ENCODE assay signal across 9 cellular contexts in the genomic region with DNA sequence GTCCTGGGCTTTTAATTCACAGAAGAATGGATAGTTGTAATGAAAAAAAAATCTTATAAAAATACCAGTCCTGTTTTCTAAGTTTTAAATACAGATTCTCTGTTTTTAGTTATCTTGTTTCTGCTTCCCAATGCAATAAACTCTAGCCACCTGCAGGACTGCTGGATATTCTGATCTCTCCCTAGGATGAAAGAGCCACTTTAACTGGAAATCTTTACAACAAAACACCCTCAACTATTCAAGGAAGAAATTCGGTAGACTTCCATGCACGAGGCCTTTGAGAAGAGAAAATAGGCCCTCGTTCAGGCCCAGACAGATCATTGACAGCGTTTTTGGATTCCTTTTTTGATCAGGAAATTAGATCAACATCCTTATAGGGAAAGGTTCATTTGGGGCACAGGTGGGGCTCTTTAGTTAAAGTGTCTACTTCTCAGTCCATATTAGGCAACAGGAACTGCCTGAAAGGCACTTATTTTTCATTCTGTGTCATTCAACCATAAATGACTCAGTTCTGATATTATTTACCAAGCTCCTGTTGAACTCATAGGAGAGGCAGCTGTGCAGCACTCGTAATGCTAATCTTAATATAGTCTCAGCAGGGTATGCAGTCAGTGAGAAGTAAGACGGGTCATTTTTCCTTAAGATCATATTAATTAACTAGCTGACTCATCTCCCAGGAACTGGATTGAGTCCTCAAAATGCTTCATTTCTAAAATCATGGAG.
DNase-seq lines count a peak whose midpoint lies in the region; ATAC-seq, FAIRE-seq and TF ChIP-seq lines count a peak whose summit lies in the region.
"Had no signal": no experiment of that assay in that cellular context is flagged by ENCODE, and none has a peak within 500 bp of the region (broad histone marks: within the 10 kb centered on the region; RNA-seq: fewer than 3 reads in every experiment).

No MANE protein-coding gene starts in this region.

- ATAC-seq in WTC11 (no peak), left cardiac atrium (peak; percentile 30 to 88)

- CTCF ChIA-PET in WTC11 (lab: Charles Lee): interaction anchor here (0.6 kb wide), 1 partner anchor 172 kb away, joined by 4 read pairs; no protein-coding TSS in a partner anchor

- intact Hi-C loops in left cardiac atrium (cut with DNase I): no loop called here

- H3K4me3 Mint-ChIP-seq in WTC11: no peak overlapping the region

- peak overlapping the region; percentile 30 for H3K4me3 ChIP-seq in NB4 (ENCODE audit: low read depth, low read length)

- FAIRE-seq in H54 (lab: Jason Lieb, UNC): peak; percentile 92
- FAIRE-seq: endometrium had no signal

- no peaks in the 10 kb centered on the region for H3K36me3 Mint-ChIP-seq in WTC11

- peaks cover 3% of the 10 kb centered on the region for H3K4me1 Mint-ChIP-seq in WTC11

- H3K27me3 Mint-ChIP-seq in WTC11 (ENCODE audit: low read depth): no peaks in the 10 kb centered on the region

- no peak for TF ChIP-seq POLR2A in H54 (IDR thresholded peaks at IDR 0.05; ENCODE audit: low read depth, low read length)
- no peak for TF ChIP-seq POLR2A in NB4 (IDR thresholded peaks at IDR 0.05; ENCODE audit: extremely low read depth, insufficient read length)

- no peaks in the 10 kb centered on the region for H3K9me3 Mint-ChIP-seq in WTC11

- TF ChIP-seq CTCF in NB4 (IDR thresholded peaks at IDR 0.05; ENCODE audit: low read depth, low read length): no peak
- TF ChIP-seq CTCF in WTC11 (IDR thresholded peaks at IDR 0.05): no peak

- peak; percentile 8 for DNase-seq in activated naive CD4-positive, alpha-beta T cell treated with Interleukin-2 at 50 U/mL for 16 hours
- DNase-seq in activated naive CD4-positive, alpha-beta T cell treated with anti-CD3 and anti-CD28 coated beads, Interleukin-2, amount 50 U/mL, for 16 hours: no peak
- no peak for DNase-seq in H54 (ENCODE audit: insufficient read length, low spot score)
- DNase-seq in NB4 (ENCODE audit: low read depth): peak; percentile 79
- no peak for DNase-seq in WTC11 (ENCODE audit: low spot score)
- no peak for DNase-seq in left cardiac atrium
- peak; percentile 86 for DNase-seq in stromal cell of bone marrow (ENCODE audit: low read depth)
- DNase-seq in activated effector memory CD4-positive, alpha-beta T cell treated with Interleukin-2 at 50 U/mL for 16 hours: no peak

- H3K27ac Mint-ChIP-seq in WTC11: peak overlapping the region; percentile 39; the same call in 1 of the 2 replicates

- POLR2A ChIA-PET in WTC11 (lab: Charles Lee): no interaction called here

TF ChIP-seq in WTC11, 78 proteins besides CTCF, POLR2A, EP300 and RAD21:
- TF ChIP-seq SMAD4 (CRISPR knock-in tag; IDR thresholded peaks at IDR 0.05) (no peak), HMGA2 (CRISPR knock-in tag; IDR thresholded peaks at IDR 0.05) (no peak), TEAD1 (CRISPR knock-in tag; IDR thresholded peaks at IDR 0.05) (no peak), ETV6 (CRISPR knock-in tag; IDR thresholded peaks at IDR 0.05) (no peak), IRF2 (CRISPR knock-in tag; IDR thresholded peaks at IDR 0.05; ENCODE audit: borderline replicate concordance, low read depth) (no peak), ZNF281 (CRISPR knock-in tag; IDR thresholded peaks at IDR 0.05) (no peak), ELF4 (CRISPR knock-in tag; IDR thresholded peaks at IDR 0.05; ENCODE audit: low read depth) (no peak), ERG (CRISPR knock-in tag; IDR thresholded peaks at IDR 0.05) (no peak), GRHL2 (CRISPR knock-in tag; IDR thresholded peaks at IDR 0.05; ENCODE audit: insufficient replicate concordance, severe bottlenecking) (no peak)
- TF ChIP-seq, protein P1, sequence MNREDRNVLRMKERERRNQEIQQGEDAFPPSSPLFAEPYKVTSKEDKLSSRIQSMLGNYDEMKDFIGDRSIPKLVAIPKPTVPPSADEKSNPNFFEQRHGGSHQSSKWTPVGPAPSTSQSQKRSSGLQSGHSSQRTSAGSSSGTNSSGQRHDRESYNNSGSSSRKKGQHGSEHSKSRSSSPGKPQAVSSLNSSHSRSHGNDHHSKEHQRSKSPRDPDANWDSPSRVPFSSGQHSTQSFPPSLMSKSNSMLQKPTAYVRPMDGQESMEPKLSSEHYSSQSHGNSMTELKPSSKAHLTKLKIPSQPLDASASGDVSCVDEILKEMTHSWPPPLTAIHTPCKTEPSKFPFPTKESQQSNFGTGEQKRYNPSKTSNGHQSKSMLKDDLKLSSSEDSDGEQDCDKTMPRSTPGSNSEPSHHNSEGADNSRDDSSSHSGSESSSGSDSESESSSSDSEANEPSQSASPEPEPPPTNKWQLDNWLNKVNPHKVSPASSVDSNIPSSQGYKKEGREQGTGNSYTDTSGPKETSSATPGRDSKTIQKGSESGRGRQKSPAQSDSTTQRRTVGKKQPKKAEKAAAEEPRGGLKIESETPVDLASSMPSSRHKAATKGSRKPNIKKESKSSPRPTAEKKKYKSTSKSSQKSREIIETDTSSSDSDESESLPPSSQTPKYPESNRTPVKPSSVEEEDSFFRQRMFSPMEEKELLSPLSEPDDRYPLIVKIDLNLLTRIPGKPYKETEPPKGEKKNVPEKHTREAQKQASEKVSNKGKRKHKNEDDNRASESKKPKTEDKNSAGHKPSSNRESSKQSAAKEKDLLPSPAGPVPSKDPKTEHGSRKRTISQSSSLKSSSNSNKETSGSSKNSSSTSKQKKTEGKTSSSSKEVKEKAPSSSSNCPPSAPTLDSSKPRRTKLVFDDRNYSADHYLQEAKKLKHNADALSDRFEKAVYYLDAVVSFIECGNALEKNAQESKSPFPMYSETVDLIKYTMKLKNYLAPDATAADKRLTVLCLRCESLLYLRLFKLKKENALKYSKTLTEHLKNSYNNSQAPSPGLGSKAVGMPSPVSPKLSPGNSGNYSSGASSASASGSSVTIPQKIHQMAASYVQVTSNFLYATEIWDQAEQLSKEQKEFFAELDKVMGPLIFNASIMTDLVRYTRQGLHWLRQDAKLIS (CRISPR knock-in tag; IDR thresholded peaks at IDR 0.05; ENCODE audit: borderline replicate concordance): no peak
- TF ChIP-seq, protein P2, sequence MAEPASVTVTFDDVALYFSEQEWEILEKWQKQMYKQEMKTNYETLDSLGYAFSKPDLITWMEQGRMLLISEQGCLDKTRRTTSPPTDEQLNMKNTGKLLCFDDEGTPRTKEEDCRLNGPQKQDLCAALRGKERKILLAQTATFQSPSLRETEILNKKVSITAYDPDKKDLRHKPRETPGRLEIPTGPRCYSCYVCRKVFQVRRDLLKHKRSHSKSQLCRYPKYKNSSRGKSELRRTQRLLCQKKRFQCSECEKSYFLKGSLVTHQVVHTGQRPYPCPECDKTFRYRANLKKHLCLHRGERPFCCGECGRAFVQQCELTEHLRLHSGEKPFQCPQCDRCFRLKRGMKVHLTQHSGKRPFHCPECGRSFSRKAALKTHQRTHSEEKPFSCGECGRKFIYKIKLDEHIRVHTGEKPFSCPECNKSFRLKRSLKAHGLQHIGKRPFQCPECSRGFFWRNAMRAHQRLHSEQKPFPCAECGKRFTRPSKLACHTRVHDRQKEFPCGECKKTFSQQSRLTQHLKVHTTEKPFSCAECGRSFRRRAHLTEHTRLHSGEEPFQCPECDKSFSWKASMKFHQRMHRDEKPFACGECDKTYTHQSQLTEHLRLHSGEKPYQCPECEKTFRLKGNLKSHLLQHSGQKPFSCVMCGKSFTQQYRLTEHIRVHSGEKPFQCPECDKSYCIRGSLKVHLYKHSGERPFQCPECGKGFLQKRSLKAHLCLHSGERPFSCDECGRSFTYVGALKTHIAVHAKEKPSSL (CRISPR knock-in tag; conservative IDR thresholded peaks at IDR 0.05): no peak

Comparison
In these comparisons a context has a peak if more than half of its experiments do, and no peak if none do; other contexts are left out.
1. DNase-seq: peak in activated naive CD4-positive, alpha-beta T cell treated with Interleukin-2 at 50 U/mL for 16 hours (single experiment), NB4 (single experiment) and stromal cell of bone marrow (single experiment); none in activated naive CD4-positive, alpha-beta T cell treated with anti-CD3 and anti-CD28 coated beads, Interleukin-2, amount 50 U/mL, for 16 hours (single experiment), H54 (single experiment), WTC11 (single experiment), left cardiac atrium (single experiment) and activated effector memory CD4-positive, alpha-beta T cell treated with Interleukin-2 at 50 U/mL for 16 hours (single experiment).